22 cellular contexts compared by ENCODE assay signal in genomic region chr2:230077851-230078547, GRCh38. TPM values are rescaled to one million over a fixed set of nuclear protein-coding genes. Genes with fewer than 3 reads are reported as not detected.
"Had no signal": no experiment of that assay in that cellular context is flagged by ENCODE, and none has a peak within 500 bp of the region (broad histone marks: within the 10 kb centered on the region; RNA-seq: fewer than 3 reads in every experiment).

No MANE protein-coding gene starts in this region.

- H3K27me3 Mint-ChIP-seq: activated T-helper 17 cell treated with anti-CD3 and anti-CD28 coated beads, Interleukin-2, amount 50 U/mL, for 72 hours; stimulated activated memory B cell treated with anti-CD40 and anti-IgM and Interleukin-4, amounts not matched to agents 10 μg/mL and 1 μg/mL and 100 μg/mL, for 72 hours had no signal

- H3K27ac Mint-ChIP-seq: activated CD4-positive, alpha-beta memory T cell treated with anti-CD3 and anti-CD28 coated beads, Interleukin-2, amount 10 ng/mL, durations not matched to agents 7 days and 5 days; activated naive CD8-positive, alpha-beta T cell treated with anti-CD3 and anti-CD28 coated beads, Interleukin-2, amount 10 ng/mL, durations not matched to agents 7 days and 5 days; activated T-helper 17 cell treated with anti-CD3 and anti-CD28 coated beads, Interleukin-2, amount 50 U/mL, for 72 hours; nephron; stimulated activated memory B cell treated with anti-CD40 and anti-IgM and Interleukin-4, amounts not matched to agents 10 μg/mL and 1 μg/mL and 100 μg/mL, for 72 hours had no signal

- H3K4me1 ChIP-seq: gastroesophageal sphincter had no signal

- H3K36me3 ChIP-seq: gastroesophageal sphincter, thoracic aorta, upper lobe of left lung had no signal

- H3K27ac ChIP-seq: dorsolateral prefrontal cortex, gastroesophageal sphincter, parathyroid adenoma, thoracic aorta had no signal

- H3K27me3 ChIP-seq: dorsolateral prefrontal cortex, gastroesophageal sphincter, upper lobe of left lung had no signal

- H3K4me1 Mint-ChIP-seq: activated CD4-positive, alpha-beta memory T cell treated with anti-CD3 and anti-CD28 coated beads, Interleukin-2, amount 10 ng/mL, durations not matched to agents 7 days and 5 days; activated naive CD8-positive, alpha-beta T cell treated with anti-CD3 and anti-CD28 coated beads, Interleukin-2, amount 10 ng/mL, durations not matched to agents 7 days and 5 days; activated T-helper 17 cell treated with anti-CD3 and anti-CD28 coated beads, Interleukin-2, amount 50 U/mL, for 72 hours; nephron; stimulated activated memory B cell treated with anti-CD40 and anti-IgM and Interleukin-4, amounts not matched to agents 10 μg/mL and 1 μg/mL and 100 μg/mL, for 72 hours had no signal

- H3K9me3 ChIP-seq: gastroesophageal sphincter, thoracic aorta, upper lobe of left lung had no signal

- ATAC-seq: activated T-helper 17 cell treated with anti-CD3 and anti-CD28 coated beads, Interleukin-2, amount 50 U/mL, for 72 hours; gastroesophageal sphincter; left colon; sciatic nerve; stimulated activated memory B cell treated with anti-CD40 and anti-IgM and Interleukin-4, amounts not matched to agents 10 μg/mL and 1 μg/mL and 100 μg/mL, for 72 hours had no signal

- H3K36me3 Mint-ChIP-seq: activated naive CD8-positive, alpha-beta T cell treated with anti-CD3 and anti-CD28 coated beads, Interleukin-2, amount 10 ng/mL, durations not matched to agents 7 days and 5 days; stimulated activated memory B cell treated with anti-CD40 and anti-IgM and Interleukin-4, amounts not matched to agents 10 μg/mL and 1 μg/mL and 100 μg/mL, for 72 hours had no signal

- H3K4me3 ChIP-seq: dorsolateral prefrontal cortex, gastroesophageal sphincter, lung, smooth muscle cell, thoracic aorta, upper lobe of left lung had no signal

- H3K9me3 Mint-ChIP-seq: activated CD4-positive, alpha-beta memory T cell treated with anti-CD3 and anti-CD28 coated beads, Interleukin-2, amount 10 ng/mL, durations not matched to agents 7 days and 5 days; nephron had no signal

- DNase-seq: activated CD4-positive, alpha-beta memory T cell treated with anti-CD3 and anti-CD28 coated beads, Interleukin-2, amount 10 ng/mL, durations not matched to agents 7 days and 5 days; activated CD4-positive, alpha-beta T cell treated with anti-CD3 and anti-CD28 coated beads for 48 hours; activated CD4-positive, CD25-positive, alpha-beta regulatory T cell; activated naive CD4-positive, alpha-beta T cell treated with Interleukin-2 at 50 U/mL for 16 hours; activated naive CD8-positive, alpha-beta T cell treated with anti-CD3 and anti-CD28 coated beads, Interleukin-2, amount 10 ng/mL, durations not matched to agents 7 days and 5 days; activated T-cell treated with anti-CD3 and anti-CD28 coated beads, Interleukin-2, amount 50 U/mL, for 1 hour; amygdala; dorsolateral prefrontal cortex; erythroblast; left colon; midbrain; stimulated activated CD4-positive, alpha-beta T cell treated with anti-CD3 and anti-CD28 coated beads, Interleukin-4, amount 100 ng/mL, for 4 hours; upper lobe of left lung had no signal

- H3K4me3 Mint-ChIP-seq: activated CD4-positive, alpha-beta memory T cell treated with anti-CD3 and anti-CD28 coated beads, Interleukin-2, amount 10 ng/mL, durations not matched to agents 7 days and 5 days; activated naive CD8-positive, alpha-beta T cell treated with anti-CD3 and anti-CD28 coated beads, Interleukin-2, amount 10 ng/mL, durations not matched to agents 7 days and 5 days; activated T-helper 17 cell treated with anti-CD3 and anti-CD28 coated beads, Interleukin-2, amount 50 U/mL, for 72 hours; nephron; stimulated activated memory B cell treated with anti-CD40 and anti-IgM and Interleukin-4, amounts not matched to agents 10 μg/mL and 1 μg/mL and 100 μg/mL, for 72 hours had no signal

RNA-seq across cellular contexts. Expression of gene SLC16A14, which starts 9.3 kb away (rescaled TPM):
- total RNA-seq: activated T-helper 17 cell treated with anti-CD3 and anti-CD28 coated beads, Interleukin-2, amount 50 U/mL, for 72 hours had no signal
